9 cellular contexts compared by ENCODE assay signal in the genomic region with DNA sequence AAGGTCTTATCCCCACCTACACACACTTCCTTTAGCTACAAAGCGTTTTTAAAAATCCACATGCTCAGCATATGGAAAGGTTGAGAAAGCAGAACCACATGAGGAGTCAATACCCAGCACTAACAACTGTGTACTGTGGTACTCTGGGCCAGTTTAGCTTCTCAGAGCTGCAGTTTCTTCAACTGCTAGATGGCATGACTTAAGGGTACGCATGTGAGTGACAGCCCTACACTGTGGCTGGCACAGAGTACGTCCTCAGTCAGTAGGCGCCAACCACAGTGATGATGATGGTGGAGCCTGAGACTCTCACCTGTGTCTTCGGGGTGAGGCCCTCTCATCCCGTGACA. TPM values are rescaled to one million over a fixed set of nuclear protein-coding genes. Genes with fewer than 3 reads are reported as not detected.
DNase-seq lines count a peak whose midpoint lies in the region; ATAC-seq and TF ChIP-seq lines count a peak whose summit lies in the region.
"Had no signal": no experiment of that assay in that cellular context is flagged by ENCODE, and none has a peak within 500 bp of the region (broad histone marks: within the 10 kb centered on the region; RNA-seq: fewer than 3 reads in every experiment).

No MANE protein-coding gene starts in this region.

- peaks cover 0 to 58% (median 8%) of the 10 kb centered on the region in 4 donors for H3K4me1 ChIP-seq in right lobe of liver

- H3K36me3 ChIP-seq in right lobe of liver, result no peaks in the 10 kb centered on the region

- CTCF ChIA-PET in activated naive CD4-positive, alpha-beta T cell treated with anti-CD3 and anti-CD28 coated beads, Interleukin-2, amount 10 ng/mL, durations not matched to agents 7 days and 5 days (lab: Charles Lee), result interaction anchor here (0.8 to 2.8 kb wide), 5 partner anchors 11 to 50 kb away, joined by 3 to 10 read pairs (median 5); no protein-coding TSS in a partner anchor

- no peaks in the 10 kb centered on the region for H3K27me3 Mint-ChIP-seq in T-helper 2 cell treated with Interferon-gamma antibody and Interleukin-4, amounts not matched to agents 5 μg/mL and 100 μg/mL, for 36 hours (ENCODE audit: low read depth)
- H3K27me3 Mint-ChIP-seq in activated naive CD4-positive, alpha-beta T cell treated with anti-CD3 and anti-CD28 coated beads, Interleukin-2, amount 10 ng/mL, durations not matched to agents 7 days and 5 days, result no peaks in the 10 kb centered on the region

- no peaks in the 10 kb centered on the region for H3K9me3 ChIP-seq in right lobe of liver

- H3K4me1 Mint-ChIP-seq in T-helper 2 cell treated with Interferon-gamma antibody and Interleukin-4, amounts not matched to agents 5 μg/mL and 100 μg/mL, for 36 hours (ENCODE audit: low read depth), result peaks cover 74% of the 10 kb centered on the region
- peaks cover 71% of the 10 kb centered on the region for H3K4me1 Mint-ChIP-seq in activated naive CD4-positive, alpha-beta T cell treated with anti-CD3 and anti-CD28 coated beads, Interleukin-2, amount 10 ng/mL, durations not matched to agents 7 days and 5 days

- 80% methylated on average over 5 of the region's 6 CpGs for WGBS in right lobe of liver (ENCODE audit: insufficient coverage, low coverage, low lambda C conversion rate, missing lambda C conversion rate)

- no peak overlapping the region for H3K4me3 ChIP-seq in right lobe of liver

- H3K27me3 ChIP-seq in right lobe of liver, result no peaks in the 10 kb centered on the region

- H3K27ac ChIP-seq in right lobe of liver, result peak overlapping the region in 1 of 3 donors; percentile 37

- H3K9me3 Mint-ChIP-seq in T-helper 2 cell treated with Interferon-gamma antibody and Interleukin-4, amounts not matched to agents 5 μg/mL and 100 μg/mL, for 36 hours, result peaks cover 7% of the 10 kb centered on the region
- H3K9me3 Mint-ChIP-seq in activated naive CD4-positive, alpha-beta T cell treated with anti-CD3 and anti-CD28 coated beads, Interleukin-2, amount 10 ng/mL, durations not matched to agents 7 days and 5 days, result peaks cover 3% of the 10 kb centered on the region

- H3K4me3 Mint-ChIP-seq in T-helper 2 cell treated with Interferon-gamma antibody and Interleukin-4, amounts not matched to agents 5 μg/mL and 100 μg/mL, for 36 hours, result peak overlapping the region; percentile 37
- H3K4me3 Mint-ChIP-seq in activated naive CD4-positive, alpha-beta T cell treated with anti-CD3 and anti-CD28 coated beads, Interleukin-2, amount 10 ng/mL, durations not matched to agents 7 days and 5 days, result no peak overlapping the region

- intact Hi-C loops in right lobe of liver (cut with DNase I), result no loop called here

- peak; percentile 5 to 42 (median 26) for ATAC-seq in right lobe of liver
- ATAC-seq in stimulated activated naive CD8-positive, alpha-beta T cell treated with anti-CD3 and anti-CD28 coated beads, Interleukin-15, Interleukin-2, amounts not matched to agents 100 U/mL and 50 U/mL, for 24 hours, result peak; percentile 97
- no peak for ATAC-seq in GM19467 (IDR thresholded peaks at IDR 0.05; ENCODE audit: unreplicated experiment)

- TF ChIP-seq POLR2A in right lobe of liver (IDR thresholded peaks at IDR 0.05), result no peak

- peak overlapping the region; percentile 75 for H3K27ac Mint-ChIP-seq in T-helper 2 cell treated with Interferon-gamma antibody and Interleukin-4, amounts not matched to agents 5 μg/mL and 100 μg/mL, for 36 hours
- H3K27ac Mint-ChIP-seq in activated naive CD4-positive, alpha-beta T cell treated with anti-CD3 and anti-CD28 coated beads, Interleukin-2, amount 10 ng/mL, durations not matched to agents 7 days and 5 days, result peak overlapping the region; percentile 35

- H3K36me3 Mint-ChIP-seq in T-helper 2 cell treated with Interferon-gamma antibody and Interleukin-4, amounts not matched to agents 5 μg/mL and 100 μg/mL, for 36 hours (ENCODE audit: low read depth), result peaks cover 37% of the 10 kb centered on the region
- H3K36me3 Mint-ChIP-seq in activated naive CD4-positive, alpha-beta T cell treated with anti-CD3 and anti-CD28 coated beads, Interleukin-2, amount 10 ng/mL, durations not matched to agents 7 days and 5 days, result peaks cover 37% of the 10 kb centered on the region

- TF ChIP-seq CTCF in right lobe of liver (IDR thresholded peaks at IDR 0.05), result no peak

- DNase-seq in T-helper 2 cell treated with Interferon-gamma antibody and Interleukin-4, amounts not matched to agents 5 μg/mL and 100 μg/mL, for 36 hours (ENCODE audit: low spot score), result peak; percentile 55
- no peak for DNase-seq in activated naive CD4-positive, alpha-beta T cell treated with anti-CD3 and anti-CD28 coated beads, Interleukin-2, amount 10 ng/mL, durations not matched to agents 7 days and 5 days
- no peak for DNase-seq in right lobe of liver
- peak; percentile 67 for DNase-seq in stimulated activated naive CD8-positive, alpha-beta T cell treated with anti-CD3 and anti-CD28 coated beads, Interleukin-15, Interleukin-2, amounts not matched to agents 100 U/mL and 50 U/mL, for 24 hours
- DNase-seq in DMS114 treated with DMSO at 0.1 percent for 48 hours (lab: John Stamatoyannopoulos, UW; ENCODE audit: unreplicated experiment), result no peak
- no peak for DNase-seq in KG1 (lab: John Stamatoyannopoulos, UW)
- DNase-seq: NCI-H2029, retina had no signal

RNA-seq across cellular contexts. Expression of a gene that starts 17.4 kb away (rescaled TPM):
- total RNA-seq in right lobe of liver, result 10 to 100 TPM; 14.6 to 24.2 (median 17.0) TPM

RNA-seq across cellular contexts. Expression of a gene that starts 20.3 kb away (rescaled TPM):
- 10 to 100 TPM in 5 of 6 experiments, 1 to 10 TPM in 1; 8.9 to 11.7 (median 10.8) TPM for total RNA-seq in right lobe of liver

Comparison
In these comparisons a context has a peak if more than half of its experiments do, and no peak if none do; other contexts are left out.
1. DNase-seq: peak in T-helper 2 cell treated with Interferon-gamma antibody and Interleukin-4, amounts not matched to agents 5 μg/mL and 100 μg/mL, for 36 hours (single experiment) and stimulated activated naive CD8-positive, alpha-beta T cell treated with anti-CD3 and anti-CD28 coated beads, Interleukin-15, Interleukin-2, amounts not matched to agents 100 U/mL and 50 U/mL, for 24 hours (single experiment); none in activated naive CD4-positive, alpha-beta T cell treated with anti-CD3 and anti-CD28 coated beads, Interleukin-2, amount 10 ng/mL, durations not matched to agents 7 days and 5 days (single experiment), right lobe of liver (0 of 3), DMS114 treated with DMSO at 0.1 percent for 48 hours (single experiment) and KG1 (single experiment).